In genomic region chr9:126423022-126423708, GRCh38 we compare ENCODE assay signal across 12 cellular contexts.
DNase-seq lines count a peak whose midpoint lies in the region; ATAC-seq and TF ChIP-seq lines count a peak whose summit lies in the region.
"Had no signal": no experiment of that assay in that cellular context is flagged by ENCODE, and none has a peak within 500 bp of the region (broad histone marks: within the 10 kb centered on the region; RNA-seq: fewer than 3 reads in every experiment).

No MANE protein-coding gene starts in this region.

- DNase-seq in heart left ventricle (peak in 1 of 5 donors; percentile 31), cardiac septum (ENCODE audit: low spot score) (no peak), M059J (ENCODE audit: low read depth) (peak; percentile 12), substantia nigra (lab: John Stamatoyannopoulos, UW) (peak in 1 of 49 donors; percentile 40), PC-3 (no peak), NK-92 (lab: John Stamatoyannopoulos, UW; ENCODE audit: unreplicated experiment) (no peak), WERI-Rb-1 (no peak)
- DNase-seq: activated CD4-positive, alpha-beta memory T cell treated with anti-CD3 and anti-CD28 coated beads for 36 hours; MV-4-11 had no signal

- intact Hi-C loops in heart left ventricle (cut with DNase I) = no loop called here
- intact Hi-C loops in cardiac septum (cut with DNase I) = no loop called here
- intact Hi-C loops in PC-3 (cut with micrococcal nuclease) = no loop called here

- H3K4me3 ChIP-seq in heart left ventricle = no peak overlapping the region
- H3K4me3 ChIP-seq in PC-3 (ENCODE audit: low read length) = no peak overlapping the region
- H3K4me3 ChIP-seq in WERI-Rb-1 (ENCODE audit: low read depth, low read length) = no peak overlapping the region
- H3K4me3 ChIP-seq: suprapubic skin had no signal

- no peaks in the 10 kb centered on the region for H3F3A ChIP-seq in PC-3 (ENCODE audit: low read length, unreplicated experiment)

- POLR2A ChIA-PET in PC-3 (lab: Charles Lee; ENCODE audit: unreplicated experiment) = no interaction called here

- no peaks in the 10 kb centered on the region for H3K9me2 ChIP-seq in PC-3 (replicated peaks; ENCODE audit: low read length)

- no peak overlapping the region for H3K4me2 ChIP-seq in PC-3 (ENCODE audit: low read length)

- H3K9me3 ChIP-seq in heart left ventricle = no peaks in the 10 kb centered on the region
- H3K9me3 ChIP-seq in PC-3 (ENCODE audit: low read length) = no peaks in the 10 kb centered on the region
- no peaks in the 10 kb centered on the region for H3K9me3 ChIP-seq in WERI-Rb-1 (ENCODE audit: severe bottlenecking)
- H3K9me3 ChIP-seq: suprapubic skin had no signal

- CTCF ChIA-PET in PC-3 (lab: Charles Lee) = no interaction called here

- ATAC-seq in heart left ventricle (peak; percentile 13 to 51 (median 38)), PC-3 (no peak)
- ATAC-seq: sciatic nerve had no signal

- TF ChIP-seq POLR2A in heart left ventricle (IDR thresholded peaks at IDR 0.05) = no peak

- 59 to 73% (median 65%) methylated on average over 9 of the region's 9 CpGs for WGBS in heart left ventricle, 4 donors

- peaks cover 0 to 30% (median 8%) of the 10 kb centered on the region in 12 donors for H3K4me1 ChIP-seq in heart left ventricle
- H3K4me1 ChIP-seq in PC-3 (ENCODE audit: insufficient read depth, low read length) = peaks cover 21% of the 10 kb centered on the region

- H3K27me3 ChIP-seq in heart left ventricle = no peaks in the 10 kb centered on the region
- no peaks in the 10 kb centered on the region for H3K27me3 ChIP-seq in PC-3 (ENCODE audit: low read length)
- H3K27me3 ChIP-seq in WERI-Rb-1 (ENCODE audit: insufficient read depth, low read depth, severe bottlenecking) = no peaks in the 10 kb centered on the region
- H3K27me3 ChIP-seq: suprapubic skin had no signal

- H3K36me3 ChIP-seq in heart left ventricle = peaks cover 0 to 39% (median 20%) of the 10 kb centered on the region in 9 donors
- no peaks in the 10 kb centered on the region; the same call in 1 of the 2 replicates for H3K36me3 ChIP-seq in PC-3 (ENCODE audit: low read depth, low read length)
- peaks cover 50% of the 10 kb centered on the region for H3K36me3 ChIP-seq in WERI-Rb-1

- H3K9ac ChIP-seq in PC-3 (ENCODE audit: low read length) = no peak overlapping the region

- H3K79me2 ChIP-seq in PC-3 (ENCODE audit: low read length) = no peaks in the 10 kb centered on the region

- no peaks in the 10 kb centered on the region for H4K20me1 ChIP-seq in PC-3 (ENCODE audit: low read length)

- H3K27ac ChIP-seq in heart left ventricle (no peak overlapping the region), angular gyrus (ENCODE audit: low read depth, low read length) (peak overlapping the region; percentile 65), substantia nigra (ENCODE audit: low read depth, low read length, poor library complexity, severe bottlenecking) (peak overlapping the region; percentile 49), PC-3 (ENCODE audit: low read length) (no peak overlapping the region), WERI-Rb-1 (no peak overlapping the region)
- H3K27ac ChIP-seq: suprapubic skin had no signal

- BruUV-seq in PC-3 (replicated peaks; lab: Mats Ljungman, UMichigan) = no TSS peak

- TF ChIP-seq CTCF in heart left ventricle (IDR thresholded peaks at IDR 0.05) (no peak), PC-3 (conservative IDR thresholded peaks at IDR 0.05; ENCODE audit: low read depth, low read length) (no peak), WERI-Rb-1 (IDR thresholded peaks at IDR 0.05; ENCODE audit: low read depth, low read length) (no peak)

- H2AFZ ChIP-seq in PC-3 (ENCODE audit: low read length) = no peak overlapping the region

Comparison
In these comparisons a context has a peak if more than half of its experiments do, and no peak if none do; other contexts are left out.
1. H3K27ac ChIP-seq: peak in angular gyrus (single experiment) and substantia nigra (single experiment); none in heart left ventricle (0 of 12), PC-3 (single experiment) and WERI-Rb-1 (single experiment).